Comparison of ENCODE assay signal across 23 cellular contexts in the genomic region with DNA sequence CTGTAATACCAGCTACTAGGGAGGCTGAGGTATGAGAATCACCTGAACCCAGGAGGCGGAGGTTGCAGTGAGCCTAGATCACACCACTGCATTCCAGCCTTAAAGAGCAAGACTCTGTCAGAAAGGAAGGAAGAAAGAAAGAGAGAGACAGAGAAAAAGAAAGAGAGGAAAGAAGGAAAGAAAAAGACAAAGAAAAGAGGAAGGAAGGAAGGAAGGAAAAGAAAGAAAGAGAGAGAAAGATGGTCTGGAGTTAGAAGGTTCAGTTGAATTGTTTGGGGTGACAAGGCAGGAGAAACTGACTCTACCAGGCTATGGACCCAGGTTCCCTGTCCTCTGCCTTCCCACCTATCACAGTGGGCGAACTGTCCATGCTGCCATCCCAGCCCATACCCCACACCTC. TPM values are rescaled to one million over a fixed set of nuclear protein-coding genes. Genes with fewer than 3 reads are reported as not detected.
DNase-seq lines count a peak whose midpoint lies in the region; ATAC-seq, FAIRE-seq and TF ChIP-seq lines count a peak whose summit lies in the region.
"Had no signal": no experiment of that assay in that cellular context is flagged by ENCODE, and none has a peak within 500 bp of the region (broad histone marks: within the 10 kb centered on the region; RNA-seq: fewer than 3 reads in every experiment).

No MANE protein-coding gene starts in this region.

- H3K79me2 ChIP-seq in DOHH2 (ENCODE audit: control insufficient read depth, low read length) (no peaks in the 10 kb centered on the region), GM12878 (ENCODE audit: control insufficient read depth, insufficient read depth, low read length) (peaks cover 14% of the 10 kb centered on the region), trophoblast cell (ENCODE audit: control insufficient read depth, insufficient read depth, low read length, poor library complexity) (no peaks in the 10 kb centered on the region)

- no TSS peak for BruUV-seq in GM12878 (replicated peaks; lab: Mats Ljungman, UMichigan)

- H3K4me2 ChIP-seq in DOHH2 (ENCODE audit: low read length) = peak overlapping the region; percentile 10; the same call in 1 of the 2 replicates
- no peak overlapping the region for H3K4me2 ChIP-seq in GM12878 (ENCODE audit: control insufficient read depth, insufficient read depth)
- no peak overlapping the region for H3K4me2 ChIP-seq in trophoblast cell (ENCODE audit: low read length)
- H3K4me2 ChIP-seq: A549 had no signal

- POLR2A ChIA-PET in GM12878 (lab: Charles Lee) = interaction anchor here (0.6 kb wide), 3 partner anchors 36 to 242 kb away, joined by 4 to 8 read pairs (median 4); no protein-coding TSS in a partner anchor

- H3K36me3 ChIP-seq in DOHH2 (ENCODE audit: control insufficient read depth, low read length) (no peaks in the 10 kb centered on the region), GM12878 (ENCODE audit: control insufficient read depth in 2 of 2, insufficient read depth in 2 of 2, low read length in 1 of 2) (no peaks in the 10 kb centered on the region), trophoblast cell (ENCODE audit: control insufficient read depth in 1 of 2, insufficient read depth in 2 of 2, low read length in 2 of 2) (no peaks in the 10 kb centered on the region)
- H3K36me3 ChIP-seq: BE2C, MG63, SJSA1 had no signal

- WGBS in GM12878 (ENCODE audit: insufficient coverage, insufficient replicate concordance, low lambda C conversion rate, missing lambda C conversion rate) = 100% methylated on average over 2 of the region's 2 CpGs
- WGBS in trophoblast cell (ENCODE audit: extremely low coverage, insufficient coverage, insufficient read length) = no CpG with 5 or more reads among the region's 2 CpGs

- H3K18ac ChIP-seq in trophoblast cell (ENCODE audit: low read length) = no peak overlapping the region

- H2AFZ ChIP-seq in GM12878 (ENCODE audit: control insufficient read depth, low read depth, low read length) (no peak overlapping the region), trophoblast cell (ENCODE audit: insufficient read depth, low read length, poor library complexity) (no peak overlapping the region)

- H3K9me3 ChIP-seq in DOHH2 (ENCODE audit: control insufficient read depth, insufficient read depth, low read length) (no peaks in the 10 kb centered on the region), GM12878 (replicated peaks; ENCODE audit: control insufficient read depth, insufficient read depth, low read length) (no peaks in the 10 kb centered on the region), trophoblast cell (ENCODE audit: insufficient read depth, low read depth, low read length) (no peaks in the 10 kb centered on the region)
- H3K9me3 ChIP-seq: A549, BE2C, MG63, SJSA1 had no signal

- DNase-seq in natural killer cell = no peak
- no peak for DNase-seq in natural killer cell treated with Interleukin-12 subunit alpha and Interleukin-12 subunit beta and Interleukin-15 and Interleukin-18, amount 100 ng/mL, for 72 hours (ENCODE audit: low spot score)
- no peak for DNase-seq in GM12878 (ENCODE audit: low read depth, low spot score)
- no peak for DNase-seq in stimulated activated naive B cell treated with anti-CD40 and anti-IgM and Interleukin-4, amounts not matched to agents 10 μg/mL and 1 μg/mL and 100 μg/mL, for 72 hours
- no peak for DNase-seq in trophoblast cell
- no peak for DNase-seq in superior temporal gyrus (ENCODE audit: extremely low spot score)
- DNase-seq: BE2C; Calu3; CD4-positive, alpha-beta memory T cell; DMS153; GOT3; HCEC 1CT; MG63; NCI-H1417; NCI-H2081 treated with DMSO at 0.1 percent for 48 hours; NCI-H446 treated with DMSO at 0.1 percent for 48 hours; NCI-H526 treated with DMSO at 0.1 percent for 48 hours had no signal

- ATAC-seq in natural killer cell = no peak
- no peak for ATAC-seq in natural killer cell treated with Interleukin-12 subunit alpha and Interleukin-12 subunit beta and Interleukin-15 and Interleukin-18, amount 100 ng/mL, for 72 hours
- ATAC-seq in GM12878 = no peak
- ATAC-seq in stimulated activated naive B cell treated with anti-CD40 and anti-IgM and Interleukin-4, amounts not matched to agents 10 μg/mL and 1 μg/mL and 100 μg/mL, for 72 hours (replicated peaks) = no peak
- no peak for ATAC-seq in GM21723 (IDR thresholded peaks at IDR 0.05; ENCODE audit: unreplicated experiment)
- ATAC-seq: A549, Right ventricle myocardium inferior had no signal

- CTCF ChIA-PET in GM12878 (lab: Yijun Ruan, JAX) = interaction anchor here (0.8 to 1.1 kb wide), 4 partner anchors 8 to 48 kb away, joined by 3 to 5 read pairs (median 3); a partner anchor contains a TSS

- H3K14ac ChIP-seq in trophoblast cell (ENCODE audit: low read length) = no peak overlapping the region

- H3K27ac ChIP-seq in DOHH2 (ENCODE audit: low read depth, low read length) = no peak overlapping the region
- no peak overlapping the region for H3K27ac ChIP-seq in GM12878 (ENCODE audit: control insufficient read depth, insufficient read depth)
- H3K27ac ChIP-seq in trophoblast cell (ENCODE audit: low read depth, low read length) = no peak overlapping the region
- H3K27ac ChIP-seq: A549, SJSA1 had no signal

- H3K4me1 Mint-ChIP-seq in natural killer cell = peaks cover 22 to 27% of the 10 kb centered on the region in 2 donors
- peaks cover 22% of the 10 kb centered on the region in 2 donors for H3K4me1 Mint-ChIP-seq in natural killer cell treated with Interleukin-12 subunit alpha and Interleukin-12 subunit beta and Interleukin-15 and Interleukin-18, amount 100 ng/mL, for 72 hours (ENCODE audit: low read depth in 2 of 2)
- peaks cover 31 to 47% of the 10 kb centered on the region in 2 donors for H3K4me1 Mint-ChIP-seq in stimulated activated naive B cell treated with anti-CD40 and anti-IgM and Interleukin-4, amounts not matched to agents 10 μg/mL and 1 μg/mL and 100 μg/mL, for 72 hours

- no peaks in the 10 kb centered on the region for H3K9me2 ChIP-seq in DOHH2 (replicated peaks; ENCODE audit: control insufficient read depth, low read length)

- intact Hi-C loops in natural killer cell (cut with micrococcal nuclease) = no loop called here
- intact Hi-C loops in GM12878 (cut with micrococcal nuclease; ENCODE audit: unreplicated experiment) = no loop called here

- no peak for FAIRE-seq in GM12878 (lab: Jason Lieb, UNC)
- FAIRE-seq: A549, GM18507 had no signal

- H4K91ac ChIP-seq in trophoblast cell (ENCODE audit: low read depth, low read length) = no peak overlapping the region

- TF ChIP-seq EP300 in GM12878 (IDR thresholded peaks at IDR 0.05; ENCODE audit: borderline replicate concordance in 1 of 2, control insufficient read depth in 1 of 2, low read depth in 2 of 2, low read length in 2 of 2) = no peak

- TF ChIP-seq CTCF in natural killer cell (IDR thresholded peaks at IDR 0.05) (no peak), DOHH2 (IDR thresholded peaks at IDR 0.05; ENCODE audit: low read depth, low read length, poor library complexity, severe bottlenecking) (no peak), GM12878 (IDR thresholded peaks at IDR 0.05 in 2 of 3, conservative IDR thresholded peaks at IDR 0.05 in 1 of 3; ENCODE audit: control insufficient read depth in 2 of 3, extremely low read depth in 1 of 3, insufficient read depth in 1 of 3, low read depth in 3 of 3, low read length in 3 of 3) (no peak)

- H3K9me3 Mint-ChIP-seq in natural killer cell = no peaks in the 10 kb centered on the region
- H3K9me3 Mint-ChIP-seq in natural killer cell treated with Interleukin-12 subunit alpha and Interleukin-12 subunit beta and Interleukin-15 and Interleukin-18, amount 100 ng/mL, for 72 hours = no peaks in the 10 kb centered on the region
- H3K9me3 Mint-ChIP-seq in stimulated activated naive B cell treated with anti-CD40 and anti-IgM and Interleukin-4, amounts not matched to agents 10 μg/mL and 1 μg/mL and 100 μg/mL, for 72 hours = no peaks in the 10 kb centered on the region

- H3K4me3 ChIP-seq in DOHH2 (ENCODE audit: low read length) (no peak overlapping the region), GM12878 (no peak overlapping the region), trophoblast cell (ENCODE audit: low read depth, low read length) (no peak overlapping the region)
- H3K4me3 ChIP-seq: A549, MG63, SJSA1 had no signal

- no peaks in the 10 kb centered on the region for H3K79me1 ChIP-seq in trophoblast cell (ENCODE audit: low read length)

- no peak for TF ChIP-seq POLR2A in GM12878 (IDR thresholded peaks at IDR 0.05; ENCODE audit: low read depth, low read length)

- in situ Hi-C loops in GM12878 (cut with MboI) = no loop called here

- RAD21 ChIA-PET in GM12878 (lab: Charles Lee; ENCODE audit: unreplicated experiment) = no interaction called here

- SMC1A ChIA-PET in GM12878 (lab: Charles Lee; ENCODE audit: uncharacterized antibody, unreplicated experiment) = no interaction called here

- H3K27ac Mint-ChIP-seq in natural killer cell = no peak overlapping the region
- H3K27ac Mint-ChIP-seq in natural killer cell treated with Interleukin-12 subunit alpha and Interleukin-12 subunit beta and Interleukin-15 and Interleukin-18, amount 100 ng/mL, for 72 hours = no peak overlapping the region
- H3K27ac Mint-ChIP-seq in stimulated activated naive B cell treated with anti-CD40 and anti-IgM and Interleukin-4, amounts not matched to agents 10 μg/mL and 1 μg/mL and 100 μg/mL, for 72 hours = no peak overlapping the region

- no peak overlapping the region for H3K23ac ChIP-seq in trophoblast cell (ENCODE audit: low read length)

- no peak overlapping the region for H4K8ac ChIP-seq in trophoblast cell (ENCODE audit: low read depth, low read length)

- H3K4me1 ChIP-seq in DOHH2 (ENCODE audit: control insufficient read depth, low read length) (peaks cover 50% of the 10 kb centered on the region), GM12878 (ENCODE audit: control insufficient read depth, insufficient read depth, low read length) (peaks cover 31% of the 10 kb centered on the region), trophoblast cell (ENCODE audit: control insufficient read depth in 1 of 2, insufficient read depth in 2 of 2, low read length in 2 of 2) (no peaks in the 10 kb centered on the region)
- H3K4me1 ChIP-seq: A549, BE2C had no signal

- H2BK5ac ChIP-seq in trophoblast cell (ENCODE audit: low read depth, low read length, poor library complexity) = no peak overlapping the region

- no peak overlapping the region for H3K4ac ChIP-seq in trophoblast cell (ENCODE audit: low read depth, low read length)

- H3K27me3 Mint-ChIP-seq in natural killer cell (ENCODE audit: low read depth in 2 of 2) = peaks cover 0 to 5% of the 10 kb centered on the region in 2 donors
- peaks cover 1 to 2% of the 10 kb centered on the region in 2 donors for H3K27me3 Mint-ChIP-seq in natural killer cell treated with Interleukin-12 subunit alpha and Interleukin-12 subunit beta and Interleukin-15 and Interleukin-18, amount 100 ng/mL, for 72 hours
- no peaks in the 10 kb centered on the region for H3K27me3 Mint-ChIP-seq in stimulated activated naive B cell treated with anti-CD40 and anti-IgM and Interleukin-4, amounts not matched to agents 10 μg/mL and 1 μg/mL and 100 μg/mL, for 72 hours

- no peaks in the 10 kb centered on the region for H3K36me3 Mint-ChIP-seq in natural killer cell
- H3K36me3 Mint-ChIP-seq in natural killer cell treated with Interleukin-12 subunit alpha and Interleukin-12 subunit beta and Interleukin-15 and Interleukin-18, amount 100 ng/mL, for 72 hours = no peaks in the 10 kb centered on the region
- H3K36me3 Mint-ChIP-seq in stimulated activated naive B cell treated with anti-CD40 and anti-IgM and Interleukin-4, amounts not matched to agents 10 μg/mL and 1 μg/mL and 100 μg/mL, for 72 hours = peaks cover 1 to 6% of the 10 kb centered on the region in 2 donors

- H2AK5ac ChIP-seq in trophoblast cell (ENCODE audit: low read length) = no peak overlapping the region

- no peak for TF ChIP-seq RAD21 in GM12878 (IDR thresholded peaks at IDR 0.05; ENCODE audit: insufficient read depth, low read depth, low read length)

- no peak overlapping the region for H2BK12ac ChIP-seq in trophoblast cell (ENCODE audit: low read length)

- no peak overlapping the region for H3K9ac ChIP-seq in GM12878 (ENCODE audit: control insufficient read depth, insufficient read depth, low read length)
- no peak overlapping the region for H3K9ac ChIP-seq in trophoblast cell (ENCODE audit: low read length)

- H3K4me3 Mint-ChIP-seq in natural killer cell = peak overlapping the region; percentile 14
- H3K4me3 Mint-ChIP-seq in natural killer cell treated with Interleukin-12 subunit alpha and Interleukin-12 subunit beta and Interleukin-15 and Interleukin-18, amount 100 ng/mL, for 72 hours = no peak overlapping the region
- H3K4me3 Mint-ChIP-seq in stimulated activated naive B cell treated with anti-CD40 and anti-IgM and Interleukin-4, amounts not matched to agents 10 μg/mL and 1 μg/mL and 100 μg/mL, for 72 hours = peak overlapping the region; percentile 5 to 36

- H3K27me3 ChIP-seq in DOHH2 (ENCODE audit: control insufficient read depth, low read length) = peaks cover 5% of the 10 kb centered on the region; the same call in 1 of the 2 replicates
- no peaks in the 10 kb centered on the region for H3K27me3 ChIP-seq in GM12878 (replicated peaks in 1 of 2; ENCODE audit: control insufficient read depth in 2 of 2, insufficient read depth in 2 of 2, low read length in 1 of 2)
- H3K27me3 ChIP-seq in trophoblast cell (ENCODE audit: insufficient read depth, low read length) = no peaks in the 10 kb centered on the region
- H3K27me3 ChIP-seq: BE2C, MG63, SJSA1 had no signal

- H2BK120ac ChIP-seq in trophoblast cell (ENCODE audit: insufficient read depth, low read length, poor library complexity) = no peak overlapping the region

- no peak overlapping the region for H4K12ac ChIP-seq in trophoblast cell (ENCODE audit: low read depth, low read length)

- H4K20me1 ChIP-seq in DOHH2 (ENCODE audit: control insufficient read depth, insufficient read depth, low read depth, low read length) (no peaks in the 10 kb centered on the region), GM12878 (ENCODE audit: control insufficient read depth, insufficient read depth) (no peaks in the 10 kb centered on the region)

- no peaks in the 10 kb centered on the region; the same call in 1 of the 2 replicates for H3F3A ChIP-seq in DOHH2 (ENCODE audit: control insufficient read depth, insufficient read depth)

RNA-seq across cellular contexts. Expression of a gene that starts 27.4 kb away (rescaled TPM):
- 100 to 1,000 TPM; 171 to 240 (median 198) TPM for total RNA-seq in natural killer cell
- 100 to 1,000 TPM; 273 to 444 TPM for total RNA-seq in natural killer cell treated with Interleukin-12 subunit alpha and Interleukin-12 subunit beta and Interleukin-15 and Interleukin-18, amount 100 ng/mL, for 72 hours
- total RNA-seq in GM12878 (2013; cell fraction: nucleolus; rRNA removed) = 277 and 361 TPM in 2 replicates
- 51.6 and 57.4 TPM in 2 replicates for total RNA-seq in GM12878 (2014; rRNA removed)
- 24.2 and 25.5 TPM in 2 replicates for total RNA-seq in GM12878 (2014; rRNA removed; fragmentation: Illumina TruSeq; extraction: Trizol)
- total RNA-seq in GM12878 (2021) = 101 and 102 TPM in 2 replicates
- polyA plus RNA-seq in GM12878 (2011; ENCODE audit: low read depth) = 22.2 TPM
- 21.4 and 52.8 TPM in 2 replicates for polyA plus RNA-seq in GM12878 (2011; rRNA removed)
- 67.2 and 70.2 TPM in 2 replicates for polyA plus RNA-seq in GM12878 (2011; cell fraction: cytosol; rRNA removed)
- polyA plus RNA-seq in GM12878 (2011; cell fraction: nucleus; rRNA removed) = 243 and 311 TPM in 2 replicates
- 43.5 and 56.6 TPM in 2 replicates for polyA plus RNA-seq in GM12878 (2012)
- polyA plus RNA-seq in GM12878 (2014; fragmentation: Illumina TruSeq; extraction: Trizol) = 22.0 and 39.5 TPM in 2 replicates
- 10 to 100 TPM in 1 of 2 experiments, 1 to 10 TPM in 1; 7.0 to 12.7 TPM for polyA plus RNA-seq in GM12878 (2014; fragmentation: Nextera tagmentation; extraction: Ambion mirVana)
- 64.2 and 76.9 TPM in 2 replicates for polyA plus RNA-seq in GM12878 (2014; rRNA removed)
- 10 to 100 TPM; 49.4 to 53.4 TPM for polyA plus RNA-seq in GM12878 (2016; fragmentation: Nextera tagmentation; extraction: Ambion mirVana)
- 92.2 and 120 TPM in 2 replicates for polyA minus RNA-seq in GM12878 (2011; rRNA and poly(A)+ RNA removed)
- polyA minus RNA-seq in GM12878 (2011; cell fraction: cytosol; rRNA and poly(A)+ RNA removed) = 38.1 and 38.6 TPM in 2 replicates
- polyA minus RNA-seq in GM12878 (2011; cell fraction: nucleus; rRNA and poly(A)+ RNA removed) = 155 and 175 TPM in 2 replicates
- 3.8 and 4.0 TPM in 2 replicates for polyA plus RNA-seq in trophoblast cell (2013)

RNA-seq across cellular contexts. Expression of a gene that starts 35.4 kb away (rescaled TPM):
- total RNA-seq in natural killer cell (10 to 100 TPM in 1 of 3 donors, 1 to 10 TPM in 2; 7.3 to 10.2 (median 8.8) TPM), GM12878 (2014; rRNA removed) (6.9 and 8.4 TPM in 2 replicates), GM12878 (2014; rRNA removed; fragmentation: Illumina TruSeq; extraction: Trizol) (2.8 and 2.9 TPM in 2 replicates), GM12878 (2021) (24.5 and 26.6 TPM in 2 replicates)
- total RNA-seq in natural killer cell treated with Interleukin-12 subunit alpha and Interleukin-12 subunit beta and Interleukin-15 and Interleukin-18, amount 100 ng/mL, for 72 hours = 10 to 100 TPM; 16.5 to 51.0 TPM
- 28.8 and 32.8 TPM in 2 replicates for total RNA-seq in GM12878 (2013; cell fraction: nucleolus; rRNA removed)
- polyA plus RNA-seq in GM12878 (2011; ENCODE audit: low read depth) = 3.0 TPM
- polyA plus RNA-seq in GM12878 (2011; rRNA removed) (0.78 and 1.9 TPM in 2 replicates), GM12878 (2014; fragmentation: Illumina TruSeq; extraction: Trizol) (1.6 and 3.7 TPM in 2 replicates), GM12878 (2014; fragmentation: Nextera tagmentation; extraction: Ambion mirVana) (under 1 TPM; 0.13 to 0.33 TPM), GM12878 (2014; rRNA removed) (11.3 and 12.5 TPM in 2 replicates), GM12878 (2016; fragmentation: Nextera tagmentation; extraction: Ambion mirVana) (10 to 100 TPM; 13.0 to 17.8 TPM)
- polyA plus RNA-seq in GM12878 (2011; cell fraction: cytosol; rRNA removed) = 2.9 and 3.3 TPM in 2 replicates
- polyA plus RNA-seq in GM12878 (2011; cell fraction: nucleus; rRNA removed) = 18.5 and 27.8 TPM in 2 replicates
- 7.9 and 8.5 TPM in 2 replicates for polyA plus RNA-seq in GM12878 (2012)
- polyA minus RNA-seq in GM12878 (2011; rRNA and poly(A)+ RNA removed) = 3.7 and 7.5 TPM in 2 replicates
- polyA minus RNA-seq in GM12878 (2011; cell fraction: cytosol; rRNA and poly(A)+ RNA removed) = 6.1 and 8.2 TPM in 2 replicates
- 10.6 and 23.4 TPM in 2 replicates for polyA minus RNA-seq in GM12878 (2011; cell fraction: nucleus; rRNA and poly(A)+ RNA removed)
- polyA plus RNA-seq in trophoblast cell (2013) = 13.3 and 13.4 TPM in 2 replicates
